27 cellular contexts compared by ENCODE assay signal in genomic region chr2:10366601-10367270, GRCh38.
DNase-seq lines count a peak whose midpoint lies in the region; ATAC-seq, FAIRE-seq and TF ChIP-seq lines count a peak whose summit lies in the region.
"Had no signal": no experiment of that assay in that cellular context is flagged by ENCODE, and none has a peak within 500 bp of the region (broad histone marks: within the 10 kb centered on the region; RNA-seq: fewer than 3 reads in every experiment).

No MANE protein-coding gene starts in this region.

- H3K79me2 ChIP-seq in GM23338 (replicated peaks; ENCODE audit: insufficient read depth), result no peaks in the 10 kb centered on the region

- H3K9me2 ChIP-seq in GM23338 (ENCODE audit: insufficient read depth), result no peaks in the 10 kb centered on the region

- H3K4me1 Mint-ChIP-seq in activated naive CD4-positive, alpha-beta T cell treated with anti-CD3 and anti-CD28 coated beads, Interleukin-2, amount 10 ng/mL, durations not matched to agents 7 days and 5 days, result peaks cover 2% of the 10 kb centered on the region
- peaks cover 52% of the 10 kb centered on the region for H3K4me1 Mint-ChIP-seq in activated naive CD4-positive, alpha-beta T cell treated with anti-CD3 and anti-CD28 coated beads for 36 hours (ENCODE audit: low read depth)
- H3K4me1 Mint-ChIP-seq in GM23338, result peaks cover 8% of the 10 kb centered on the region; the same call in 1 of the 3 replicates
- H3K4me1 Mint-ChIP-seq in activated T-helper 17 cell treated with anti-CD3 and anti-CD28 coated beads, Interleukin-2, amount 50 U/mL, for 72 hours, result peaks cover 21% of the 10 kb centered on the region
- H3K4me1 Mint-ChIP-seq: activated CD8-positive, alpha-beta memory T cell treated with anti-CD3 and anti-CD28 coated beads, Interleukin-2, amount 10 ng/mL, durations not matched to agents 7 days and 5 days had no signal

- intact Hi-C loops in activated naive CD4-positive, alpha-beta T cell treated with anti-CD3 and anti-CD28 coated beads for 36 hours (cut with micrococcal nuclease), result no loop called here
- intact Hi-C loops in pancreas (cut with DNase I) (loop anchor here in 1 of 3 donors (5.0 to 10.0 kb wide), 2 partner anchors 41 to 62 kb away; partner anchors contain the start of gene HPCAL1), esophagus squamous epithelium (cut with DNase I) (no loop called here)

- ATAC-seq in GM23338 (peak; percentile 18; the same call in 2 of the 3 replicates), pancreas (peak in 1 of 4 donors; percentile 6)
- ATAC-seq in activated T-helper 17 cell treated with anti-CD3 and anti-CD28 coated beads, Interleukin-2, amount 50 U/mL, for 72 hours (replicated peaks), result no peak
- ATAC-seq: activated CD8-positive, alpha-beta memory T cell treated with anti-CD3 and anti-CD28 coated beads, Interleukin-2, amount 10 ng/mL, durations not matched to agents 7 days and 5 days; gastrocnemius medialis; T-cell had no signal

- WGBS in pancreas, 2 donors, result 58% methylated on average over 15 of the region's 15 CpGs
- WGBS in esophagus squamous epithelium, 2 donors, result 83 to 98% methylated on average over 9 of the region's 15 CpGs

- no peak overlapping the region for H3K4me2 ChIP-seq in GM23338

- no peaks in the 10 kb centered on the region for H3F3A ChIP-seq in GM23338 (replicated peaks; ENCODE audit: low read depth)

- TF ChIP-seq CTCF in GM23338 (conservative IDR thresholded peaks at IDR 0.05; ENCODE audit: low read depth in 2 of 2) (no peak), pancreas (IDR thresholded peaks at IDR 0.05) (no peak), esophagus squamous epithelium (IDR thresholded peaks at IDR 0.05) (no peak)

- CTCF ChIA-PET in activated naive CD4-positive, alpha-beta T cell treated with anti-CD3 and anti-CD28 coated beads, Interleukin-2, amount 10 ng/mL, durations not matched to agents 7 days and 5 days (lab: Charles Lee), result no interaction called here
- CTCF ChIA-PET in activated naive CD4-positive, alpha-beta T cell treated with anti-CD3 and anti-CD28 coated beads for 36 hours (lab: Charles Lee), result interaction anchor here (0.7 kb wide), 1 partner anchor 259 kb away, joined by 3 read pairs; no protein-coding TSS in a partner anchor

- DNase-seq in activated naive CD4-positive, alpha-beta T cell treated with anti-CD3 and anti-CD28 coated beads, Interleukin-2, amount 10 ng/mL, durations not matched to agents 7 days and 5 days, result no peak
- no peak for DNase-seq in activated naive CD4-positive, alpha-beta T cell treated with anti-CD3 and anti-CD28 coated beads for 36 hours
- DNase-seq in GM23338 (ENCODE audit: low spot score) (no peak), pancreas (peak in 1 of 6 donors; percentile 36), esophagus squamous epithelium (lab: John Stamatoyannopoulos, UW) (no peak), DMS79 treated with DMSO at 0.1 percent for 48 hours (lab: John Stamatoyannopoulos, UW) (no peak)
- DNase-seq in activated CD4-positive, alpha-beta T cell treated with anti-CD3 and anti-CD28 coated beads for 48 hours, result no peak
- DNase-seq: activated CD4-positive, alpha-beta T cell treated with anti-CD3 and anti-CD28 coated beads, Interleukin-2, amount 50 U/mL, for 1 hour; activated CD8-positive, alpha-beta memory T cell treated with anti-CD3 and anti-CD28 coated beads, Interleukin-2, amount 10 ng/mL, durations not matched to agents 7 days and 5 days; activated naive CD8-positive, alpha-beta T cell treated with anti-CD3 and anti-CD28 coated beads for 36 hours; anterior cingulate cortex; Caco-2; DMS79; gastrocnemius medialis; GF-D8; kidney; midbrain; natural killer cell; occipital lobe; stimulated activated CD4-positive, alpha-beta T cell treated with anti-CD3 and anti-CD28 coated beads, Interleukin-4, amount 100 ng/mL, for 1 hour; T-cell; transverse colon had no signal

- H3K4me3 Mint-ChIP-seq in activated naive CD4-positive, alpha-beta T cell treated with anti-CD3 and anti-CD28 coated beads, Interleukin-2, amount 10 ng/mL, durations not matched to agents 7 days and 5 days, result no peak overlapping the region
- no peak overlapping the region for H3K4me3 Mint-ChIP-seq in activated naive CD4-positive, alpha-beta T cell treated with anti-CD3 and anti-CD28 coated beads for 36 hours
- no peak overlapping the region for H3K4me3 Mint-ChIP-seq in GM23338
- no peak overlapping the region for H3K4me3 Mint-ChIP-seq in activated T-helper 17 cell treated with anti-CD3 and anti-CD28 coated beads, Interleukin-2, amount 50 U/mL, for 72 hours
- H3K4me3 Mint-ChIP-seq: activated CD8-positive, alpha-beta memory T cell treated with anti-CD3 and anti-CD28 coated beads, Interleukin-2, amount 10 ng/mL, durations not matched to agents 7 days and 5 days; activated naive CD8-positive, alpha-beta T cell treated with anti-CD3 and anti-CD28 coated beads for 36 hours; activated T-helper 1 cell treated with anti-CD3 and anti-CD28 coated beads, Interleukin-12 subunit alpha, Interleukin-12 subunit beta, Interleukin-2, Interleukin-4 antibody, amounts not matched to agents 30 ng/mL and 10 ng/mL and 1 ng/mL, durations not matched to agents 14 hours and 24 hours and 36 hours; natural killer cell; T-cell had no signal

- H3K27me3 ChIP-seq in GM23338 (ENCODE audit: insufficient read depth), result no peaks in the 10 kb centered on the region
- no peaks in the 10 kb centered on the region for H3K27me3 ChIP-seq in pancreas
- H3K27me3 ChIP-seq in esophagus squamous epithelium, result no peaks in the 10 kb centered on the region
- H3K27me3 ChIP-seq: gastrocnemius medialis, transverse colon had no signal

- H3K36me3 ChIP-seq in GM23338 (ENCODE audit: insufficient read depth), result no peaks in the 10 kb centered on the region
- no peaks in the 10 kb centered on the region for H3K36me3 ChIP-seq in pancreas
- no peaks in the 10 kb centered on the region for H3K36me3 ChIP-seq in esophagus squamous epithelium
- H3K36me3 ChIP-seq: gastrocnemius medialis, transverse colon had no signal

- H3K9me3 Mint-ChIP-seq in activated naive CD4-positive, alpha-beta T cell treated with anti-CD3 and anti-CD28 coated beads, Interleukin-2, amount 10 ng/mL, durations not matched to agents 7 days and 5 days, result no peaks in the 10 kb centered on the region
- no peaks in the 10 kb centered on the region for H3K9me3 Mint-ChIP-seq in activated naive CD4-positive, alpha-beta T cell treated with anti-CD3 and anti-CD28 coated beads for 36 hours
- H3K9me3 Mint-ChIP-seq in GM23338, result no peaks in the 10 kb centered on the region
- H3K9me3 Mint-ChIP-seq in activated T-helper 17 cell treated with anti-CD3 and anti-CD28 coated beads, Interleukin-2, amount 50 U/mL, for 72 hours, result no peaks in the 10 kb centered on the region
- H3K9me3 Mint-ChIP-seq: activated naive CD8-positive, alpha-beta T cell treated with anti-CD3 and anti-CD28 coated beads for 36 hours; activated T-helper 1 cell treated with anti-CD3 and anti-CD28 coated beads, Interleukin-12 subunit alpha, Interleukin-12 subunit beta, Interleukin-2, Interleukin-4 antibody, amounts not matched to agents 30 ng/mL and 10 ng/mL and 1 ng/mL, durations not matched to agents 14 hours and 24 hours and 36 hours; natural killer cell; T-cell had no signal

- H3K27ac Mint-ChIP-seq in activated naive CD4-positive, alpha-beta T cell treated with anti-CD3 and anti-CD28 coated beads, Interleukin-2, amount 10 ng/mL, durations not matched to agents 7 days and 5 days, result peak overlapping the region; percentile 1
- no peak overlapping the region for H3K27ac Mint-ChIP-seq in activated naive CD4-positive, alpha-beta T cell treated with anti-CD3 and anti-CD28 coated beads for 36 hours
- H3K27ac Mint-ChIP-seq in GM23338, result no peak overlapping the region
- H3K27ac Mint-ChIP-seq in activated T-helper 17 cell treated with anti-CD3 and anti-CD28 coated beads, Interleukin-2, amount 50 U/mL, for 72 hours, result peak overlapping the region; percentile 75
- H3K27ac Mint-ChIP-seq: activated CD8-positive, alpha-beta memory T cell treated with anti-CD3 and anti-CD28 coated beads, Interleukin-2, amount 10 ng/mL, durations not matched to agents 7 days and 5 days; activated naive CD8-positive, alpha-beta T cell treated with anti-CD3 and anti-CD28 coated beads for 36 hours; activated T-helper 1 cell treated with anti-CD3 and anti-CD28 coated beads, Interleukin-12 subunit alpha, Interleukin-12 subunit beta, Interleukin-2, Interleukin-4 antibody, amounts not matched to agents 30 ng/mL and 10 ng/mL and 1 ng/mL, durations not matched to agents 14 hours and 24 hours and 36 hours; natural killer cell; T-cell had no signal

- H3K27ac ChIP-seq in GM23338 (ENCODE audit: low read depth) (no peak overlapping the region), pancreas (peak overlapping the region in 3 of 4 donors; percentile 9 to 72 (median 24)), esophagus squamous epithelium (no peak overlapping the region)
- H3K27ac ChIP-seq: gastrocnemius medialis, transverse colon had no signal

- H3K9me3 ChIP-seq in pancreas (no peaks in the 10 kb centered on the region), esophagus squamous epithelium (no peaks in the 10 kb centered on the region)
- H3K9me3 ChIP-seq: Caco-2, gastrocnemius medialis, transverse colon had no signal

- FAIRE-seq in pancreas (lab: Jason Lieb, UNC), result no peak
- FAIRE-seq: bronchial epithelial cell, endothelial cell of umbilical vein, kidney, RCC 7860 had no signal

- no peaks in the 10 kb centered on the region for H3K4me1 ChIP-seq in GM23338 (ENCODE audit: insufficient read depth)
- peaks cover 60 to 66% (median 64%) of the 10 kb centered on the region in 3 donors for H3K4me1 ChIP-seq in pancreas
- H3K4me1 ChIP-seq in esophagus squamous epithelium, result no peaks in the 10 kb centered on the region
- H3K4me1 ChIP-seq: gastrocnemius medialis had no signal

- H3K36me3 Mint-ChIP-seq in activated naive CD4-positive, alpha-beta T cell treated with anti-CD3 and anti-CD28 coated beads, Interleukin-2, amount 10 ng/mL, durations not matched to agents 7 days and 5 days, result no peaks in the 10 kb centered on the region
- no peaks in the 10 kb centered on the region for H3K36me3 Mint-ChIP-seq in activated naive CD4-positive, alpha-beta T cell treated with anti-CD3 and anti-CD28 coated beads for 36 hours (ENCODE audit: low read depth)
- H3K36me3 Mint-ChIP-seq in GM23338 (ENCODE audit: low read depth), result no peaks in the 10 kb centered on the region
- no peaks in the 10 kb centered on the region for H3K36me3 Mint-ChIP-seq in activated T-helper 17 cell treated with anti-CD3 and anti-CD28 coated beads, Interleukin-2, amount 50 U/mL, for 72 hours (ENCODE audit: low read depth)
- H3K36me3 Mint-ChIP-seq: activated CD8-positive, alpha-beta memory T cell treated with anti-CD3 and anti-CD28 coated beads, Interleukin-2, amount 10 ng/mL, durations not matched to agents 7 days and 5 days; natural killer cell; T-cell had no signal

- no peak overlapping the region for H2AFZ ChIP-seq in GM23338

- no peak for TF ChIP-seq POLR2A in esophagus squamous epithelium (IDR thresholded peaks at IDR 0.05)

- no peak overlapping the region for H3K4me3 ChIP-seq in GM23338
- H3K4me3 ChIP-seq in pancreas, result no peak overlapping the region
- H3K4me3 ChIP-seq in esophagus squamous epithelium, result no peak overlapping the region
- H3K4me3 ChIP-seq: gastrocnemius medialis, transverse colon had no signal

- H3K27me3 Mint-ChIP-seq in activated naive CD4-positive, alpha-beta T cell treated with anti-CD3 and anti-CD28 coated beads, Interleukin-2, amount 10 ng/mL, durations not matched to agents 7 days and 5 days, result no peaks in the 10 kb centered on the region
- H3K27me3 Mint-ChIP-seq in activated naive CD4-positive, alpha-beta T cell treated with anti-CD3 and anti-CD28 coated beads for 36 hours (ENCODE audit: low read depth), result no peaks in the 10 kb centered on the region
- peaks cover 9% of the 10 kb centered on the region for H3K27me3 Mint-ChIP-seq in GM23338 (ENCODE audit: insufficient read depth, low read depth, poor library complexity)
- no peaks in the 10 kb centered on the region for H3K27me3 Mint-ChIP-seq in activated T-helper 17 cell treated with anti-CD3 and anti-CD28 coated beads, Interleukin-2, amount 50 U/mL, for 72 hours
- H3K27me3 Mint-ChIP-seq: activated CD8-positive, alpha-beta memory T cell treated with anti-CD3 and anti-CD28 coated beads, Interleukin-2, amount 10 ng/mL, durations not matched to agents 7 days and 5 days; activated naive CD8-positive, alpha-beta T cell treated with anti-CD3 and anti-CD28 coated beads for 36 hours; T-cell had no signal

- H4K20me1 ChIP-seq in GM23338 (replicated peaks; ENCODE audit: insufficient read depth), result no peaks in the 10 kb centered on the region

Comparison
In these comparisons a context has a peak if more than half of its experiments do, and no peak if none do; other contexts are left out.
1. H3K27ac Mint-ChIP-seq: peak in activated naive CD4-positive, alpha-beta T cell treated with anti-CD3 and anti-CD28 coated beads, Interleukin-2, amount 10 ng/mL, durations not matched to agents 7 days and 5 days (single experiment) and activated T-helper 17 cell treated with anti-CD3 and anti-CD28 coated beads, Interleukin-2, amount 50 U/mL, for 72 hours (single experiment); none in activated naive CD4-positive, alpha-beta T cell treated with anti-CD3 and anti-CD28 coated beads for 36 hours (single experiment) and GM23338 (single experiment).
2. H3K27ac ChIP-seq: peak in pancreas (3 of 4); none in GM23338 (single experiment) and esophagus squamous epithelium (0 of 4).